Comparison of ENCODE assay signal across 1 cellular context in the genomic region with DNA sequence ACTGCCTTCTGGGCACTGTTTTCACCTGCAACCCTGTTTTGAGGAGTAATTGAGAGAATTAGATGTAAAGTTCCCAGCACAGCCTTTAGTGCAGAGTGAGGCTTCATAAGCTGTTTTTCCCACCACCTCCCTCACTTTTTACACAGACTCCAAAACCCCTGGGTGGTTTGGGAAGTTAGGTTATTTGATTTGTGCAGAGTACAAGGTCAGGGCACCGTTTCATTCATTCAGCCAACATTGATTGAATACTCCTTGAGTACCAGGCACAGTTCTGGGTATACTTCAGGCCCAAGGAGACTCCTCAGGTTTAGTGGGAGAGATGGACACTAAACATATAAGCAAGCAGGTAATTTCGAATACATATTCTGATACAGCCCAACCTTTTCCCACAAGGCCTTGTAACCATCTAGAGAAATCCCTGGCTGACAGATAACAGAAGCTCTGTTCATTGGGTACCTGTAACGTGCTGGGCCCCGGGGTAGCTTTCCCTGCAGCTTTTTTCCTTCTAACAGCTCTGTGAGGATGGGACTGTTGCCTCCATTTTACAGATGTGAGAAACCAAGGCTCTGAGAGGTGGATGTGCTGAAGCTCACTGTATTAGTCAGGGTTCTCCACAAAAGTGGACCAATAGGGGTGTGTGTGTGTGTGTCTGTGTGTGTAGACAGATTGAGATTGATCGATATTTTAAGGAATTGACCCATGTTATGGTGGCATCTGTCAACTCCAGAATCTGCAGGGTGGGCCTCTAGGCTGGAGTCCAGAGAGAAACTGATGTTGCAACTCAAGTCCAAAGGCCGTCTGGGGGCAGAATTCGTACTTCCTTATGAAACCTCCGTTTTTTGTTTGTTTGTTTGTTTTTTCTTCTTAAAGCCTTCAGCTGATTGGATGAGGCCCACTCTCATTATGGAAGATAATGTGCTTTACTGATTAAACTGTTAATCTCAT.
TF ChIP-seq lines count a peak whose summit lies in the region.

No MANE protein-coding gene starts in this region.

TF ChIP-seq in GM12878, 131 proteins besides CTCF, POLR2A, EP300 and RAD21:
- TF ChIP-seq, protein P1, sequence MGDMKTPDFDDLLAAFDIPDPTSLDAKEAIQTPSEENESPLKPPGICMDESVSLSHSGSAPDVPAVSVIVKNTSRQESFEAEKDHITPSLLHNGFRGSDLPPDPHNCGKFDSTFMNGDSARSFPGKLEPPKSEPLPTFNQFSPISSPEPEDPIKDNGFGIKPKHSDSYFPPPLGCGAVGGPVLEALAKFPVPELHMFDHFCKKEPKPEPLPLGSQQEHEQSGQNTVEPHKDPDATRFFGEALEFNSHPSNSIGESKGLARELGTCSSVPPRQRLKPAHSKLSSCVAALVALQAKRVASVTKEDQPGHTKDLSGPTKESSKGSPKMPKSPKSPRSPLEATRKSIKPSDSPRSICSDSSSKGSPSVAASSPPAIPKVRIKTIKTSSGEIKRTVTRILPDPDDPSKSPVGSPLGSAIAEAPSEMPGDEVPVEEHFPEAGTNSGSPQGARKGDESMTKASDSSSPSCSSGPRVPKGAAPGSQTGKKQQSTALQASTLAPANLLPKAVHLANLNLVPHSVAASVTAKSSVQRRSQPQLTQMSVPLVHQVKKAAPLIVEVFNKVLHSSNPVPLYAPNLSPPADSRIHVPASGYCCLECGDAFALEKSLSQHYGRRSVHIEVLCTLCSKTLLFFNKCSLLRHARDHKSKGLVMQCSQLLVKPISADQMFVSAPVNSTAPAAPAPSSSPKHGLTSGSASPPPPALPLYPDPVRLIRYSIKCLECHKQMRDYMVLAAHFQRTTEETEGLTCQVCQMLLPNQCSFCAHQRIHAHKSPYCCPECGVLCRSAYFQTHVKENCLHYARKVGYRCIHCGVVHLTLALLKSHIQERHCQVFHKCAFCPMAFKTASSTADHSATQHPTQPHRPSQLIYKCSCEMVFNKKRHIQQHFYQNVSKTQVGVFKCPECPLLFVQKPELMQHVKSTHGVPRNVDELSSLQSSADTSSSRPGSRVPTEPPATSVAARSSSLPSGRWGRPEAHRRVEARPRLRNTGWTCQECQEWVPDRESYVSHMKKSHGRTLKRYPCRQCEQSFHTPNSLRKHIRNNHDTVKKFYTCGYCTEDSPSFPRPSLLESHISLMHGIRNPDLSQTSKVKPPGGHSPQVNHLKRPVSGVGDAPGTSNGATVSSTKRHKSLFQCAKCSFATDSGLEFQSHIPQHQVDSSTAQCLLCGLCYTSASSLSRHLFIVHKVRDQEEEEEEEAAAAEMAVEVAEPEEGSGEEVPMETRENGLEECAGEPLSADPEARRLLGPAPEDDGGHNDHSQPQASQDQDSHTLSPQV (IDR thresholded peaks at IDR 0.05) = no peak
- TF ChIP-seq MTA2 (IDR thresholded peaks at IDR 0.05; ENCODE audit: low read depth) (no peak), NFYA (IDR thresholded peaks at IDR 0.05; ENCODE audit: borderline replicate concordance, low read depth, low read length) (no peak), CHD2 (IDR thresholded peaks at IDR 0.05; ENCODE audit: borderline replicate concordance, low read depth, low read length) (no peak), NRF1 (conservative IDR thresholded peaks at IDR 0.05; ENCODE audit: low read depth, low read length) (no peak), MXI1 (IDR thresholded peaks at IDR 0.05; ENCODE audit: low read depth, low read length) (no peak), TCF3 (IDR thresholded peaks at IDR 0.05; ENCODE audit: borderline replicate concordance, insufficient read depth, low read depth, low read length) (no peak), RFX5 (IDR thresholded peaks at IDR 0.05; ENCODE audit: low read depth, low read length) (no peak), ETV6 (conservative IDR thresholded peaks at IDR 0.05 in 1 of 2, IDR thresholded peaks at IDR 0.05 in 1 of 2; ENCODE audit: borderline replicate concordance in 1 of 2, low read depth in 1 of 2) (no peak), CHD1 (IDR thresholded peaks at IDR 0.05; ENCODE audit: low read depth, low read length) (no peak)
- TF ChIP-seq, protein P2, sequence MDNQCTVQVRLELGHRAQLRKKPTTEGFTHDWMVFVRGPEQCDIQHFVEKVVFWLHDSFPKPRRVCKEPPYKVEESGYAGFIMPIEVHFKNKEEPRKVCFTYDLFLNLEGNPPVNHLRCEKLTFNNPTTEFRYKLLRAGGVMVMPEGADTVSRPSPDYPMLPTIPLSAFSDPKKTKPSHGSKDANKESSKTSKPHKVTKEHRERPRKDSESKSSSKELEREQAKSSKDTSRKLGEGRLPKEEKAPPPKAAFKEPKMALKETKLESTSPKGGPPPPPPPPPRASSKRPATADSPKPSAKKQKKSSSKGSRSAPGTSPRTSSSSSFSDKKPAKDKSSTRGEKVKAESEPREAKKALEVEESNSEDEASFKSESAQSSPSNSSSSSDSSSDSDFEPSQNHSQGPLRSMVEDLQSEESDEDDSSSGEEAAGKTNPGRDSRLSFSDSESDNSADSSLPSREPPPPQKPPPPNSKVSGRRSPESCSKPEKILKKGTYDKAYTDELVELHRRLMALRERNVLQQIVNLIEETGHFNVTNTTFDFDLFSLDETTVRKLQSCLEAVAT (IDR thresholded peaks at IDR 0.05) = no peak
- TF ChIP-seq, protein P3, sequence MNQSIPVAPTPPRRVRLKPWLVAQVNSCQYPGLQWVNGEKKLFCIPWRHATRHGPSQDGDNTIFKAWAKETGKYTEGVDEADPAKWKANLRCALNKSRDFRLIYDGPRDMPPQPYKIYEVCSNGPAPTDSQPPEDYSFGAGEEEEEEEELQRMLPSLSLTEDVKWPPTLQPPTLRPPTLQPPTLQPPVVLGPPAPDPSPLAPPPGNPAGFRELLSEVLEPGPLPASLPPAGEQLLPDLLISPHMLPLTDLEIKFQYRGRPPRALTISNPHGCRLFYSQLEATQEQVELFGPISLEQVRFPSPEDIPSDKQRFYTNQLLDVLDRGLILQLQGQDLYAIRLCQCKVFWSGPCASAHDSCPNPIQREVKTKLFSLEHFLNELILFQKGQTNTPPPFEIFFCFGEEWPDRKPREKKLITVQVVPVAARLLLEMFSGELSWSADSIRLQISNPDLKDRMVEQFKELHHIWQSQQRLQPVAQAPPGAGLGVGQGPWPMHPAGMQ (IDR thresholded peaks at IDR 0.05; ENCODE audit: borderline replicate concordance) = no peak
- TF ChIP-seq, protein P4, sequence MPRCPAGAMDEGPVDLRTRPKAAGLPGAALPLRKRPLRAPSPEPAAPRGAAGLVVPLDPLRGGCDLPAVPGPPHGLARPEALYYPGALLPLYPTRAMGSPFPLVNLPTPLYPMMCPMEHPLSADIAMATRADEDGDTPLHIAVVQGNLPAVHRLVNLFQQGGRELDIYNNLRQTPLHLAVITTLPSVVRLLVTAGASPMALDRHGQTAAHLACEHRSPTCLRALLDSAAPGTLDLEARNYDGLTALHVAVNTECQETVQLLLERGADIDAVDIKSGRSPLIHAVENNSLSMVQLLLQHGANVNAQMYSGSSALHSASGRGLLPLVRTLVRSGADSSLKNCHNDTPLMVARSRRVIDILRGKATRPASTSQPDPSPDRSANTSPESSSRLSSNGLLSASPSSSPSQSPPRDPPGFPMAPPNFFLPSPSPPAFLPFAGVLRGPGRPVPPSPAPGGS (IDR thresholded peaks at IDR 0.05; ENCODE audit: borderline replicate concordance, insufficient read depth, low read depth, low read length, poor library complexity, severe bottlenecking) = no peak
